ENCODE assay signal across 8 cellular contexts in the genomic region with DNA sequence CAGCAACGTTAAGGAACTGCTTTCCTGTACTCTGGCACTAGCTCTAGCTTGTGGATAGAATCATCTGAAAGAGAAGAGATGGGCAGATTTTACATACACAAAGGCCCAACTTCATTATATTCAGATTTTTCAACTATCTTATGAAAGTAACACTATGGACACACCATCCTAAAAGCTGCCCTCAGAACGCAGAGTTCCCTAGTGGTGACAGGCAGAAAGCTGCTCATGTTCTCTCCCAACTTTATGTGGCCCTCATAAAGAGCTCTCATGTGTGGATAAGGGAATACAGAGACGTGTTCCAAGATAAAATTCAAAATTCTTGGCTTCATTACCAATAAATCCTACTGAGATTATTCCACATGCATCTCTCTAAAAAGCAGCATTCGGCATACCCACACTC. TPM values are rescaled to one million over a fixed set of nuclear protein-coding genes. Genes with fewer than 3 reads are reported as not detected.
DNase-seq lines count a peak whose midpoint lies in the region; ATAC-seq, FAIRE-seq and TF ChIP-seq lines count a peak whose summit lies in the region.

No MANE protein-coding gene starts in this region.

- peak overlapping the region; percentile 55 for H3K9ac ChIP-seq in keratinocyte (ENCODE audit: control insufficient read depth, extremely low read depth, insufficient read depth, low read length)

- H3K4me2 ChIP-seq in keratinocyte (ENCODE audit: control insufficient read depth, extremely low read depth, insufficient read depth, low read depth, low read length): peak overlapping the region; percentile 96

- H3K4me3 ChIP-seq in keratinocyte (ENCODE audit: control insufficient read depth in 2 of 3, extremely low read depth in 1 of 3, insufficient read depth in 2 of 3, low read depth in 1 of 3, low read length in 3 of 3): peak overlapping the region; percentile 87 to 97 (median 94)
- peak overlapping the region; percentile 92 for H3K4me3 ChIP-seq in thymus (ENCODE audit: low read length)

- no peak for FAIRE-seq in keratinocyte (lab: Jason Lieb, UNC)

- no peaks in the 10 kb centered on the region for H4K20me1 ChIP-seq in keratinocyte (ENCODE audit: control insufficient read depth, extremely low read depth, insufficient read depth, low read length)

- H3K4me1 ChIP-seq in keratinocyte (ENCODE audit: control insufficient read depth, extremely low read depth, insufficient read depth, low read length): peaks cover 35% of the 10 kb centered on the region
- H3K4me1 ChIP-seq in thymus (ENCODE audit: control insufficient read depth, insufficient read depth, low read length): peaks cover 12% of the 10 kb centered on the region

- 51% methylated on average over 4 of the region's 4 CpGs for WGBS in thymus

- no peak overlapping the region for H2AFZ ChIP-seq in keratinocyte (ENCODE audit: control insufficient read depth, low read length)

- H3K9me3 Mint-ChIP-seq in activated CD8-positive, alpha-beta memory T cell treated with anti-CD3 and anti-CD28 coated beads, Interleukin-2, amount 10 ng/mL, durations not matched to agents 7 days and 5 days (ENCODE audit: low read depth): no peaks in the 10 kb centered on the region
- H3K9me3 Mint-ChIP-seq in activated T-helper 17 cell treated with anti-CD3 and anti-CD28 coated beads, Interleukin-2, amount 50 U/mL, for 72 hours: no peaks in the 10 kb centered on the region

- dilution Hi-C loops in keratinocyte (cut with MboI; ENCODE audit: extremely low pct_ligation_motif_present, low sequenced_read_pairs): no loop called here

- peaks cover 2% of the 10 kb centered on the region for H3K9me1 ChIP-seq in keratinocyte (ENCODE audit: control insufficient read depth, extremely low read depth, insufficient read depth, low read length)

- peak overlapping the region; percentile 63 for H3K27ac ChIP-seq in keratinocyte (ENCODE audit: control insufficient read depth, insufficient read depth, low read length)
- H3K27ac ChIP-seq in thymus (ENCODE audit: low read depth): no peak overlapping the region

- H3K9me3 ChIP-seq in keratinocyte (ENCODE audit: control insufficient read depth, low read depth, low read length) (no peaks in the 10 kb centered on the region), thymus (ENCODE audit: control insufficient read depth) (no peaks in the 10 kb centered on the region)

- CTCF ChIA-PET in activated CD8-positive, alpha-beta memory T cell treated with anti-CD3 and anti-CD28 coated beads, Interleukin-2, amount 10 ng/mL, durations not matched to agents 7 days and 5 days (lab: Charles Lee): interaction anchor here (0.5 to 3.8 kb wide), 8 partner anchors 30 to 1204 kb away, joined by 3 to 17 read pairs (median 3); a partner anchor contains a TSS

- peaks cover 3% of the 10 kb centered on the region for H3K36me3 Mint-ChIP-seq in activated CD8-positive, alpha-beta memory T cell treated with anti-CD3 and anti-CD28 coated beads, Interleukin-2, amount 10 ng/mL, durations not matched to agents 7 days and 5 days
- H3K36me3 Mint-ChIP-seq in activated T-helper 17 cell treated with anti-CD3 and anti-CD28 coated beads, Interleukin-2, amount 50 U/mL, for 72 hours (ENCODE audit: low read depth): no peaks in the 10 kb centered on the region

- DNase-seq in activated CD8-positive, alpha-beta memory T cell treated with anti-CD3 and anti-CD28 coated beads, Interleukin-2, amount 10 ng/mL, durations not matched to agents 7 days and 5 days: no peak
- no peak for DNase-seq in activated CD8-positive, alpha-beta memory T cell treated with anti-CD3 and anti-CD28 coated beads, Interleukin-2, amount 50 U/mL, for 4 hours
- DNase-seq in keratinocyte (ENCODE audit: low read depth, low spot score) (no peak), glomerular visceral epithelial cell (ENCODE audit: extremely low spot score) (no peak)
- no peak for DNase-seq in stimulated activated CD4-positive, alpha-beta T cell treated with anti-CD3 and anti-CD28 coated beads, Interleukin-4, amount 100 ng/mL, for 24 hours

- peak overlapping the region; percentile 85 for H3K4me3 Mint-ChIP-seq in activated CD8-positive, alpha-beta memory T cell treated with anti-CD3 and anti-CD28 coated beads, Interleukin-2, amount 10 ng/mL, durations not matched to agents 7 days and 5 days
- H3K4me3 Mint-ChIP-seq in activated T-helper 17 cell treated with anti-CD3 and anti-CD28 coated beads, Interleukin-2, amount 50 U/mL, for 72 hours: peak overlapping the region; percentile 91

- TF ChIP-seq CTCF in keratinocyte (optimal IDR thresholded peaks at IDR 0.05 in 1 of 3, IDR thresholded peaks at IDR 0.05 in 1 of 3, conservative IDR thresholded peaks at IDR 0.05 in 1 of 3; ENCODE audit: extremely low read depth in 1 of 3, insufficient read depth in 2 of 3, low read length in 3 of 3): peak in 2 of 3 experiments; percentile 14 to 28

- no peak for ATAC-seq in activated CD8-positive, alpha-beta memory T cell treated with anti-CD3 and anti-CD28 coated beads, Interleukin-2, amount 10 ng/mL, durations not matched to agents 7 days and 5 days
- no peak for ATAC-seq in activated T-helper 17 cell treated with anti-CD3 and anti-CD28 coated beads, Interleukin-2, amount 50 U/mL, for 72 hours (replicated peaks)
- ATAC-seq in HG02678 (IDR thresholded peaks at IDR 0.05; ENCODE audit: unreplicated experiment): no peak

- no peaks in the 10 kb centered on the region for H3K27me3 ChIP-seq in keratinocyte (ENCODE audit: control insufficient read depth, extremely low read depth, insufficient read depth, low read length)
- H3K27me3 ChIP-seq in thymus (ENCODE audit: control insufficient read depth, insufficient read depth): no peaks in the 10 kb centered on the region

- H3K27me3 Mint-ChIP-seq in activated CD8-positive, alpha-beta memory T cell treated with anti-CD3 and anti-CD28 coated beads, Interleukin-2, amount 10 ng/mL, durations not matched to agents 7 days and 5 days: no peaks in the 10 kb centered on the region
- H3K27me3 Mint-ChIP-seq in activated T-helper 17 cell treated with anti-CD3 and anti-CD28 coated beads, Interleukin-2, amount 50 U/mL, for 72 hours: no peaks in the 10 kb centered on the region

- peak overlapping the region; percentile 81 for H3K27ac Mint-ChIP-seq in activated CD8-positive, alpha-beta memory T cell treated with anti-CD3 and anti-CD28 coated beads, Interleukin-2, amount 10 ng/mL, durations not matched to agents 7 days and 5 days
- peak overlapping the region; percentile 86 for H3K27ac Mint-ChIP-seq in activated T-helper 17 cell treated with anti-CD3 and anti-CD28 coated beads, Interleukin-2, amount 50 U/mL, for 72 hours

- H3K79me2 ChIP-seq in keratinocyte (ENCODE audit: control insufficient read depth, insufficient read depth, low read length): peaks cover 56% of the 10 kb centered on the region

- H3K36me3 ChIP-seq in keratinocyte (ENCODE audit: control insufficient read depth in 2 of 2, extremely low read depth in 1 of 2, insufficient read depth in 2 of 2, low read length in 2 of 2): no peaks in the 10 kb centered on the region
- H3K36me3 ChIP-seq in thymus (ENCODE audit: control insufficient read depth, insufficient read depth): no peaks in the 10 kb centered on the region

- peaks cover 50% of the 10 kb centered on the region for H3K4me1 Mint-ChIP-seq in activated CD8-positive, alpha-beta memory T cell treated with anti-CD3 and anti-CD28 coated beads, Interleukin-2, amount 10 ng/mL, durations not matched to agents 7 days and 5 days
- H3K4me1 Mint-ChIP-seq in activated T-helper 17 cell treated with anti-CD3 and anti-CD28 coated beads, Interleukin-2, amount 50 U/mL, for 72 hours: peaks cover 30% of the 10 kb centered on the region

RNA-seq across cellular contexts. Expression of a gene that starts 1.5 kb away (rescaled TPM):
- 10 to 100 TPM; 35.1 to 40.2 TPM for total RNA-seq in activated CD8-positive, alpha-beta memory T cell treated with anti-CD3 and anti-CD28 coated beads, Interleukin-2, amount 10 ng/mL, durations not matched to agents 7 days and 5 days
- 10 to 100 TPM; 28.7 to 49.7 TPM for total RNA-seq in activated T-helper 17 cell treated with anti-CD3 and anti-CD28 coated beads, Interleukin-2, amount 50 U/mL, for 72 hours
- polyA plus RNA-seq in keratinocyte (41.0 to 52.0 TPM (median 51.9 TPM) in 3 replicates), thymus (28.5 TPM)
- polyA plus RNA-seq in keratinocyte (2011; ENCODE audit: low read depth): 79.6 TPM
- polyA plus RNA-seq in keratinocyte (2011; cell fraction: cytosol; rRNA removed): 39.0 and 48.7 TPM in 2 replicates
- polyA plus RNA-seq in keratinocyte (2011; cell fraction: nucleus; rRNA removed): 45.6 and 48.6 TPM in 2 replicates
- 32.2 and 37.5 TPM in 2 replicates for polyA plus RNA-seq in keratinocyte (2012; ENCODE audit: low replicate concordance)
- 16.8 to 41.3 TPM (median 21.2 TPM) in 3 replicates for polyA minus RNA-seq in keratinocyte
- 39.5 TPM for polyA minus RNA-seq in keratinocyte (2011; cell fraction: cytosol; rRNA and poly(A)+ RNA removed)
- 12.7 and 17.3 TPM in 2 replicates for polyA minus RNA-seq in keratinocyte (2011; cell fraction: nucleus; rRNA and poly(A)+ RNA removed)
